ENCODE assay signal across 11 cellular contexts in genomic region chr5:72637058-72637457, GRCh38.
"Had no signal": no experiment of that assay in that cellular context is flagged by ENCODE, and none has a peak within 500 bp of the region (broad histone marks: within the 10 kb centered on the region; RNA-seq: fewer than 3 reads in every experiment).

No MANE protein-coding gene starts in this region.

- H3K9me3 ChIP-seq: adrenal gland, ascending aorta, body of pancreas, breast epithelium had no signal

- H3K27ac ChIP-seq: adrenal gland, ascending aorta, body of pancreas, brain microvascular endothelial cell, breast epithelium, cardiac muscle cell had no signal

- H3K36me3 ChIP-seq: adrenal gland, ascending aorta, brain microvascular endothelial cell, breast epithelium, cardiac muscle cell had no signal

- ATAC-seq: activated naive CD4-positive, alpha-beta T cell treated with anti-CD3 and anti-CD28 coated beads, Interleukin-2, amount 50 U/mL, for 72 hours; activated naive CD8-positive, alpha-beta T cell treated with anti-CD3 and anti-CD28 coated beads, Interleukin-2, amount 50 U/mL, for 24 hours; activated T-cell treated with anti-CD3 and anti-CD28 coated beads, Interleukin-2, amount 50 U/mL, for 4 hours; activated T-cell treated with anti-CD3 and anti-CD28 coated beads, Interleukin-2, amount 50 U/mL, for 72 hours; activated T-helper 17 cell treated with anti-CD3 and anti-CD28 coated beads, Interleukin-2, amount 50 U/mL, for 72 hours; body of pancreas had no signal

- H3K4me3 ChIP-seq: adrenal gland, ascending aorta, body of pancreas, breast epithelium, cardiac muscle cell had no signal

- H3K4me1 ChIP-seq: adrenal gland, ascending aorta, body of pancreas, breast epithelium had no signal
